ENCODE assay signal across 8 cellular contexts in genomic region chr9:98380065-98380681, GRCh38.
DNase-seq lines count a peak whose midpoint lies in the region; ATAC-seq and TF ChIP-seq lines count a peak whose summit lies in the region.

No MANE protein-coding gene starts in this region.

- no peak overlapping the region for H3K4me3 ChIP-seq in AG10803 (ENCODE audit: low read length)

- TF ChIP-seq CTCF in AG10803 (conservative IDR thresholded peaks at IDR 0.05; ENCODE audit: low read length), result no peak

- DNase-seq in AG10803 (ENCODE audit: low read depth) (peak; percentile 64), iris pigment epithelial cell (ENCODE audit: low read depth) (peak; percentile 49), pons (ENCODE audit: low spot score) (no peak)
- no peak for DNase-seq in stimulated activated CD4-positive, alpha-beta T cell treated with anti-CD3 and anti-CD28 coated beads, Interleukin-2, amount 100 ng/mL, for 48 hours
- no peak for DNase-seq in stimulated activated CD8-positive, alpha-beta memory T cell treated with anti-CD3 and anti-CD28 coated beads, Interleukin-4, amount 100 ng/mL, for 48 hours

- ATAC-seq in GM21529 (IDR thresholded peaks at IDR 0.05; ENCODE audit: unreplicated experiment), result peak; percentile 64
- peak; percentile 47; the same call in 2 of the 3 replicates for ATAC-seq in SK-N-SH treated with all-trans-retinoic acid at 6 μM for 48 hours
- no peak for ATAC-seq in HG03039 (IDR thresholded peaks at IDR 0.05; ENCODE audit: unreplicated experiment)

TF ChIP-seq in SK-N-SH treated with all-trans-retinoic acid at 6 μM for 48 hours, 23 proteins besides CTCF, POLR2A, EP300 and RAD21:
- TF ChIP-seq ZNF70 (CRISPR knock-in tag; IDR thresholded peaks at IDR 0.05) (no peak), OSR1 (CRISPR knock-in tag; IDR thresholded peaks at IDR 0.05) (no peak), BACH2 (CRISPR knock-in tag; IDR thresholded peaks at IDR 0.05; ENCODE audit: borderline replicate concordance) (no peak), GLIS3 (CRISPR knock-in tag; IDR thresholded peaks at IDR 0.05) (no peak), TOX (CRISPR knock-in tag; IDR thresholded peaks at IDR 0.05; ENCODE audit: borderline replicate concordance) (no peak), TSHZ2 (CRISPR knock-in tag; IDR thresholded peaks at IDR 0.05) (no peak)

Comparison
In these comparisons a context has a peak if more than half of its experiments do, and no peak if none do; other contexts are left out.
1. DNase-seq: peak in AG10803 (single experiment) and iris pigment epithelial cell (single experiment); none in pons (single experiment), stimulated activated CD4-positive, alpha-beta T cell treated with anti-CD3 and anti-CD28 coated beads, Interleukin-2, amount 100 ng/mL, for 48 hours (0 of 2) and stimulated activated CD8-positive, alpha-beta memory T cell treated with anti-CD3 and anti-CD28 coated beads, Interleukin-4, amount 100 ng/mL, for 48 hours (single experiment).